ENCODE assay signal across 22 cellular contexts in genomic region chr7:44441079-44441478, GRCh38.
"Had no signal": no experiment of that assay in that cellular context is flagged by ENCODE, and none has a peak within 500 bp of the region (broad histone marks: within the 10 kb centered on the region; RNA-seq: fewer than 3 reads in every experiment).

No MANE protein-coding gene starts in this region.

- H3K27me3 Mint-ChIP-seq: activated CD4-positive, alpha-beta T cell treated with anti-CD3 and anti-CD28 coated beads for 36 hours; activated naive CD8-positive, alpha-beta T cell treated with anti-CD3 and anti-CD28 coated beads, Interleukin-2, amount 10 ng/mL, durations not matched to agents 7 days and 5 days; stimulated activated naive CD8-positive, alpha-beta T cell treated with anti-CD3 and anti-CD28 coated beads, Interleukin-15, Interleukin-2, amounts not matched to agents 100 ng/mL and 50 ng/mL, for 24 hours had no signal

- H3K4me1 Mint-ChIP-seq: mesothelial cell of epicardium had no signal

- ATAC-seq: body of pancreas, esophagus mucosa, gastroesophageal sphincter, heart right ventricle, left lung had no signal

- H3K27ac ChIP-seq: body of pancreas, gastroesophageal sphincter, heart right ventricle, left lung, prostate gland, right atrium auricular region, suprapubic skin, vagina had no signal

- H3K27ac Mint-ChIP-seq: activated CD4-positive, alpha-beta T cell treated with anti-CD3 and anti-CD28 coated beads for 36 hours; activated naive CD8-positive, alpha-beta T cell treated with anti-CD3 and anti-CD28 coated beads, Interleukin-2, amount 10 ng/mL, durations not matched to agents 7 days and 5 days; mesothelial cell of epicardium; stimulated activated naive CD8-positive, alpha-beta T cell treated with anti-CD3 and anti-CD28 coated beads, Interleukin-15, Interleukin-2, amounts not matched to agents 100 ng/mL and 50 ng/mL, for 24 hours; T-helper 2 cell treated with Interferon-gamma antibody and Interleukin-4, amounts not matched to agents 5 μg/mL and 100 μg/mL, for 36 hours had no signal

- H3K9me3 Mint-ChIP-seq: mesothelial cell of epicardium; stimulated activated naive CD8-positive, alpha-beta T cell treated with anti-CD3 and anti-CD28 coated beads, Interleukin-15, Interleukin-2, amounts not matched to agents 100 ng/mL and 50 ng/mL, for 24 hours had no signal

- DNase-seq: activated CD4-positive, alpha-beta T cell treated with anti-CD3 and anti-CD28 coated beads for 36 hours; activated CD4-positive, alpha-beta T cell treated with anti-CD3 and anti-CD28 coated beads, Interleukin-2, amount 50 U/mL, for 48 hours; activated gamma-delta T cell; activated naive CD8-positive, alpha-beta T cell treated with anti-CD3 and anti-CD28 coated beads, Interleukin-2, amount 10 ng/mL, durations not matched to agents 7 days and 5 days; activated T-cell treated with anti-CD3 and anti-CD28 coated beads for 4 hours; body of pancreas; caudate nucleus; heart right ventricle; left lung; occipital lobe; stimulated activated CD4-positive, alpha-beta T cell treated with anti-CD3 and anti-CD28 coated beads, Interleukin-12 subunit alpha, Interleukin-12 subunit beta, amount 100 ng/mL, for 4 hours; stimulated activated CD4-positive, alpha-beta T cell treated with anti-CD3 and anti-CD28 coated beads, Interleukin-1b, Interleukin-23, amount 100 ng/mL, for 48 hours; trophoblast cell had no signal

- H3K4me3 Mint-ChIP-seq: activated CD4-positive, alpha-beta T cell treated with anti-CD3 and anti-CD28 coated beads for 36 hours; activated naive CD8-positive, alpha-beta T cell treated with anti-CD3 and anti-CD28 coated beads, Interleukin-2, amount 10 ng/mL, durations not matched to agents 7 days and 5 days; mesothelial cell of epicardium; stimulated activated naive CD8-positive, alpha-beta T cell treated with anti-CD3 and anti-CD28 coated beads, Interleukin-15, Interleukin-2, amounts not matched to agents 100 ng/mL and 50 ng/mL, for 24 hours; T-helper 2 cell treated with Interferon-gamma antibody and Interleukin-4, amounts not matched to agents 5 μg/mL and 100 μg/mL, for 36 hours had no signal
